ENCODE assay signal across 8 cellular contexts in the genomic region with DNA sequence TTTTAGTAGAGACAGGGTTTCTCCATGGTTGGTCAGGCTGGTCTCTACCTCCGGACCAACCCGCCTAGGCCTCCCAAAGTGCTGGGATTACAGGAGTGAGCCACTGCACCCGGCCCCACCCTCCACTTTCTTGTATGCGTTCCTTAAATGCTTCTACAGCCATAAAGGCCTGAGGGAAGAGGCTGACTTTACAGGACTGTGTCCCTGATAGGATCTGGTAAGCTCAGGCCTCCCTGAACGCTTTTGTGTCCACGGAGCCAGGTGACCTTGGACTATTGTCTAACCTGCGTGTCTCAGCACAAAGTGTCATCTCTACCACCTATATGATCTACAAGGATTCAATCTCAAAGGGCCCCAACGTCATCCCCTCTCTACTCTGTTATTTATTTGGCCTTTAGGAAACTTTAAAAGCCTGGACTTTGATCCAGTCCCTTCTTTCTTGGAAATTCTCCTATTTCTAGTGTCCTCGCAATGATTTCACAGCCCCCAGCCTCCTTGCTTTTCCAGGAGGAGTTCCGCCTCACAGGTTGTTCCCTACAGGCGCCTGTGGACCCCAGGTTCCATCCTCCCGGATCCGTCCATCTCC. TPM values are rescaled to one million over a fixed set of nuclear protein-coding genes. Genes with fewer than 3 reads are reported as not detected.
DNase-seq lines count a peak whose midpoint lies in the region; ATAC-seq and TF ChIP-seq lines count a peak whose summit lies in the region.

No MANE protein-coding gene starts in this region.

- intact Hi-C loops in activated CD4-positive, alpha-beta T cell treated with anti-CD3 and anti-CD28 coated beads, Interleukin-2, amount 10 ng/mL, durations not matched to agents 24 days and 14 days (cut with micrococcal nuclease) = loop anchor here (2.0 to 10.0 kb wide), 5 partner anchors 35 to 371 kb away; a partner anchor contains a TSS
- intact Hi-C loops in left lung (cut with DNase I) (no loop called here), tibial artery (cut with DNase I; ENCODE audit: low total_unique reads) (loop anchor here (10.0 kb wide), 1 partner anchor 69 kb away; a partner anchor contains a TSS)

- H3K4me3 ChIP-seq in left lung (peak overlapping the region; percentile 76 to 82), tibial artery (peak overlapping the region; percentile 66 to 82)

- no peak for DNase-seq in activated CD4-positive, alpha-beta T cell treated with anti-CD3 and anti-CD28 coated beads, Interleukin-2, amount 10 ng/mL, durations not matched to agents 24 days and 14 days
- no peak for DNase-seq in activated CD4-positive, alpha-beta T cell treated with anti-CD3 and anti-CD28 coated beads for 1 hour
- DNase-seq in astrocyte of the hippocampus (ENCODE audit: low read depth, low spot score) (peak; percentile 28), left lung (no peak), tibial artery (no peak), NCI-H2196 treated with DMSO at 0.1 percent for 48 hours (lab: John Stamatoyannopoulos, UW; ENCODE audit: unreplicated experiment) (no peak), hepatic stellate cell (ENCODE audit: low spot score) (no peak)

- H3K4me1 Mint-ChIP-seq in activated CD4-positive, alpha-beta T cell treated with anti-CD3 and anti-CD28 coated beads, Interleukin-2, amount 10 ng/mL, durations not matched to agents 24 days and 14 days = peaks cover 38% of the 10 kb centered on the region

- peak overlapping the region; percentile 73 to 77 for H3K27ac ChIP-seq in left lung
- peak overlapping the region; percentile 76 to 77 for H3K27ac ChIP-seq in tibial artery

- H3K27me3 ChIP-seq in left lung (no peaks in the 10 kb centered on the region), tibial artery (no peaks in the 10 kb centered on the region)

- H3K9me3 ChIP-seq in left lung (no peaks in the 10 kb centered on the region), tibial artery (no peaks in the 10 kb centered on the region)

- H3K27me3 Mint-ChIP-seq in activated CD4-positive, alpha-beta T cell treated with anti-CD3 and anti-CD28 coated beads, Interleukin-2, amount 10 ng/mL, durations not matched to agents 24 days and 14 days = no peaks in the 10 kb centered on the region

- peaks cover 26 to 39% of the 10 kb centered on the region in 2 donors for H3K4me1 ChIP-seq in left lung
- peaks cover 0 to 24% (median 15%) of the 10 kb centered on the region in 4 donors for H3K4me1 ChIP-seq in tibial artery

- H3K36me3 Mint-ChIP-seq in activated CD4-positive, alpha-beta T cell treated with anti-CD3 and anti-CD28 coated beads, Interleukin-2, amount 10 ng/mL, durations not matched to agents 24 days and 14 days (ENCODE audit: low read depth) = peaks cover 32% of the 10 kb centered on the region

- peak overlapping the region; percentile 96 for H3K4me3 Mint-ChIP-seq in activated CD4-positive, alpha-beta T cell treated with anti-CD3 and anti-CD28 coated beads, Interleukin-2, amount 10 ng/mL, durations not matched to agents 24 days and 14 days

- ATAC-seq in left lung (peak; percentile 60), HG03025 (IDR thresholded peaks at IDR 0.05; ENCODE audit: low FRiP score, unreplicated experiment) (no peak)

- no peaks in the 10 kb centered on the region for H3K9me3 Mint-ChIP-seq in activated CD4-positive, alpha-beta T cell treated with anti-CD3 and anti-CD28 coated beads, Interleukin-2, amount 10 ng/mL, durations not matched to agents 24 days and 14 days

- peak overlapping the region; percentile 90 for H3K27ac Mint-ChIP-seq in activated CD4-positive, alpha-beta T cell treated with anti-CD3 and anti-CD28 coated beads, Interleukin-2, amount 10 ng/mL, durations not matched to agents 24 days and 14 days

- TF ChIP-seq CTCF in left lung (IDR thresholded peaks at IDR 0.05) (no peak), tibial artery (IDR thresholded peaks at IDR 0.05) (no peak)

- H3K36me3 ChIP-seq in left lung (peaks cover 0 to 24% of the 10 kb centered on the region in 2 donors), tibial artery (peaks cover 13 to 31% (median 23%) of the 10 kb centered on the region in 3 donors)

RNA-seq across cellular contexts. Expression of a gene that starts 0.7 kb away (rescaled TPM):
- 9.2 and 9.8 TPM in 2 replicates for total RNA-seq in activated CD4-positive, alpha-beta T cell treated with anti-CD3 and anti-CD28 coated beads, Interleukin-2, amount 10 ng/mL, durations not matched to agents 24 days and 14 days
- 10 to 100 TPM; 11.2 to 15.7 TPM for total RNA-seq in left lung

RNA-seq across cellular contexts. Expression of a gene that starts 16.1 kb away (rescaled TPM):
- 25.5 and 27.5 TPM in 2 replicates for total RNA-seq in activated CD4-positive, alpha-beta T cell treated with anti-CD3 and anti-CD28 coated beads, Interleukin-2, amount 10 ng/mL, durations not matched to agents 24 days and 14 days
- total RNA-seq in left lung = 10 to 100 TPM; 12.9 to 20.1 TPM

RNA-seq across cellular contexts. Expression of a gene that starts 35.6 kb away (rescaled TPM):
- total RNA-seq in activated CD4-positive, alpha-beta T cell treated with anti-CD3 and anti-CD28 coated beads, Interleukin-2, amount 10 ng/mL, durations not matched to agents 24 days and 14 days = 30.1 and 30.9 TPM in 2 replicates
- total RNA-seq in left lung = 10 to 100 TPM; 31.4 to 34.0 TPM

RNA-seq across cellular contexts. Expression of a gene that starts 44.5 kb away (rescaled TPM):
- 11.5 and 13.5 TPM in 2 replicates for total RNA-seq in activated CD4-positive, alpha-beta T cell treated with anti-CD3 and anti-CD28 coated beads, Interleukin-2, amount 10 ng/mL, durations not matched to agents 24 days and 14 days
- total RNA-seq in left lung = 10 to 100 TPM; 13.2 to 15.3 TPM

Comparison
In these comparisons a context has a peak if more than half of its experiments do, and no peak if none do; other contexts are left out.
1. intact Hi-C loops: an anchor here in activated CD4-positive, alpha-beta T cell treated with anti-CD3 and anti-CD28 coated beads, Interleukin-2, amount 10 ng/mL, durations not matched to agents 24 days and 14 days (2.0 to 10.0 kb wide) and tibial artery (10.0 kb wide); none called in left lung.